Comparison of ENCODE assay signal across 1 cellular context in genomic region chr20:483791-484644, GRCh38.
TF ChIP-seq lines count a peak whose summit lies in the region.

No MANE protein-coding gene starts in this region.

TF ChIP-seq in HepG2, 621 proteins besides CTCF, POLR2A, EP300 and RAD21:
- TF ChIP-seq ZNF337 (CRISPR knock-in tag; IDR thresholded peaks at IDR 0.05; ENCODE audit: borderline replicate concordance, low read depth) (no peak), PPARG (CRISPR knock-in tag; conservative IDR thresholded peaks at IDR 0.05) (no peak), POLR2G (IDR thresholded peaks at IDR 0.05; ENCODE audit: low read depth, low read length) (peak; percentile 42; the same call in 1 of the 2 replicates), ZBTB33 (CRISPR knock-in tag; IDR thresholded peaks at IDR 0.05) (peak; percentile 38; the same call in 1 of the 2 replicates), ZNF205 (CRISPR knock-in tag; IDR thresholded peaks at IDR 0.05) (no peak), ASH2L (IDR thresholded peaks at IDR 0.05; ENCODE audit: insufficient read length, low read depth, low read length) (no peak), ZNF124 (CRISPR knock-in tag; IDR thresholded peaks at IDR 0.05) (no peak)
- TF ChIP-seq, protein P1, sequence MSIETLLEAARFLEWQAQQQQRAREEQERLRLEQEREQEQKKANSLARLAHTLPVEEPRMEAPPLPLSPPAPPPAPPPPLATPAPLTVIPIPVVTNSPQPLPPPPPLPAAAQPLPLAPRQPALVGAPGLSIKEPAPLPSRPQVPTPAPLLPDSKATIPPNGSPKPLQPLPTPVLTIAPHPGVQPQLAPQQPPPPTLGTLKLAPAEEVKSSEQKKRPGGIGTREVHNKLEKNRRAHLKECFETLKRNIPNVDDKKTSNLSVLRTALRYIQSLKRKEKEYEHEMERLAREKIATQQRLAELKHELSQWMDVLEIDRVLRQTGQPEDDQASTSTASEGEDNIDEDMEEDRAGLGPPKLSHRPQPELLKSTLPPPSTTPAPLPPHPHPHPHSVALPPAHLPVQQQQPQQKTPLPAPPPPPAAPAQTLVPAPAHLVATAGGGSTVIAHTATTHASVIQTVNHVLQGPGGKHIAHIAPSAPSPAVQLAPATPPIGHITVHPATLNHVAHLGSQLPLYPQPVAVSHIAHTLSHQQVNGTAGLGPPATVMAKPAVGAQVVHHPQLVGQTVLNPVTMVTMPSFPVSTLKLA (IDR thresholded peaks at IDR 0.05), result 0 out of 2 replicates have a peak, but pooled peaks have one; percentile 17
- TF ChIP-seq, protein P2, sequence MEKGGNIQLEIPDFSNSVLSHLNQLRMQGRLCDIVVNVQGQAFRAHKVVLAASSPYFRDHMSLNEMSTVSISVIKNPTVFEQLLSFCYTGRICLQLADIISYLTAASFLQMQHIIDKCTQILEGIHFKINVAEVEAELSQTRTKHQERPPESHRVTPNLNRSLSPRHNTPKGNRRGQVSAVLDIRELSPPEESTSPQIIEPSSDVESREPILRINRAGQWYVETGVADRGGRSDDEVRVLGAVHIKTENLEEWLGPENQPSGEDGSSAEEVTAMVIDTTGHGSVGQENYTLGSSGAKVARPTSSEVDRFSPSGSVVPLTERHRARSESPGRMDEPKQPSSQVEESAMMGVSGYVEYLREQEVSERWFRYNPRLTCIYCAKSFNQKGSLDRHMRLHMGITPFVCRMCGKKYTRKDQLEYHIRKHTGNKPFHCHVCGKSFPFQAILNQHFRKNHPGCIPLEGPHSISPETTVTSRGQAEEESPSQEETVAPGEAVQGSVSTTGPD (CRISPR knock-in tag; IDR thresholded peaks at IDR 0.05), result no peak
TF ChIP-seq in HepG2: peak in this region for 3.
